In the genomic region with DNA sequence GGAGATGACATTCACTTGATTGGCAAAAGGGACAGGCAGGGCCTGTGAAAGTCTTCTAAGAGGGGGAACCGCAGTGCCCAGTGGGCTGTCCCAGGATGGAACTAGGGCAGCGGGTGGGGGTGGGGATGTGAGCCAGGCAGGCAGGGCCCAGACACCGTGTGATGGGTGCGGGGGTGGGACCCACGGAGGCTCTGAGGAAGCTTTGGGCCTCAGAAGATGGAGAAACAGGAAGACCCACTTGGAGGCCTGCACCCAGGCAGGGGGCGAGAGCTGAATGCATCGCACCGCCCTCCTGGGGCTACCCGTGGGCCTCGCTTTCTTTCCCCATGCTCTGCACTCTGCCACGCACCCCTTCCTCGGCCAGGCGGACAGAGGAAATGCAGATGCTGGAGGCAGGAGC, we compare ENCODE assay signal across 8 cellular contexts. TPM values are rescaled to one million over a fixed set of nuclear protein-coding genes. Genes with fewer than 3 reads are reported as not detected.
DNase-seq lines count a peak whose midpoint lies in the region; ATAC-seq and TF ChIP-seq lines count a peak whose summit lies in the region.

No MANE protein-coding gene starts in this region.

- no peaks in the 10 kb centered on the region for H3K27me3 Mint-ChIP-seq in CD4-positive, alpha-beta T cell
- H3K27me3 Mint-ChIP-seq in chondrocyte (ENCODE audit: low read depth): no peaks in the 10 kb centered on the region

- no peaks in the 10 kb centered on the region for H3K27me3 ChIP-seq in CD4-positive, alpha-beta T cell (ENCODE audit: control insufficient read depth, insufficient read depth, low read length)
- H3K27me3 ChIP-seq in parathyroid adenoma (ENCODE audit: control insufficient read depth, insufficient read depth, low read length): no peaks in the 10 kb centered on the region

- no peaks in the 10 kb centered on the region for H3K9me3 ChIP-seq in CD4-positive, alpha-beta T cell (ENCODE audit: control insufficient read depth, low read length)
- no peaks in the 10 kb centered on the region for H3K9me3 ChIP-seq in parathyroid adenoma (ENCODE audit: control insufficient read depth, low read length)

- H3K79me2 ChIP-seq in parathyroid adenoma: no peaks in the 10 kb centered on the region

- ATAC-seq in CD4-positive, alpha-beta T cell (ENCODE audit: poor library complexity): peak; percentile 24
- ATAC-seq in GM18861 (IDR thresholded peaks at IDR 0.05; ENCODE audit: unreplicated experiment): no peak

- H3K36me3 ChIP-seq in parathyroid adenoma (ENCODE audit: control insufficient read depth, insufficient read depth, low read length): no peaks in the 10 kb centered on the region

- peak overlapping the region; percentile 55 for H3K27ac Mint-ChIP-seq in CD4-positive, alpha-beta T cell
- H3K27ac Mint-ChIP-seq in chondrocyte (ENCODE audit: unreplicated experiment): no peak overlapping the region

- H3K4me3 ChIP-seq in parathyroid adenoma (ENCODE audit: low read depth, low read length): no peak overlapping the region

- CTCF ChIA-PET in CD4-positive, alpha-beta T cell (lab: Charles Lee): interaction anchor here (0.9 to 3.7 kb wide), 15 partner anchors 10 to 238 kb away, joined by 3 to 45 read pairs (median 4); partner anchors contain the start of genes ACAD9 and RAB7A

- intact Hi-C loops in CD4-positive, alpha-beta T cell (cut with DNase I, micrococcal nuclease): loop anchor here (1.0 to 2.0 kb wide), 5 partner anchors 62 to 229 kb away; no protein-coding TSS in a partner anchor

- peak overlapping the region; percentile 98 for H2AFZ ChIP-seq in parathyroid adenoma

- peak; percentile 41 for TF ChIP-seq CTCF in CD4-positive, alpha-beta T cell (IDR thresholded peaks at IDR 0.05)
- TF ChIP-seq CTCF in chondrocyte (IDR thresholded peaks at IDR 0.05) (no peak), parathyroid adenoma (IDR thresholded peaks at IDR 0.05) (no peak), GM13976 (IDR thresholded peaks at IDR 0.05; ENCODE audit: borderline replicate concordance, control extremely low read depth, extremely low read depth, insufficient read depth, missing control alignments) (no peak)

- peak in 1 of 10 experiments; percentile 6 for DNase-seq in CD4-positive, alpha-beta T cell
- DNase-seq in NOMO-1 treated with dmso at 0.1 percent for 144 hours (lab: John Stamatoyannopoulos, UW; ENCODE audit: unreplicated experiment) (peak; percentile 81), chondrocyte (ENCODE audit: low spot score) (no peak), cerebellar nuclear complex (lab: John Stamatoyannopoulos, UW) (no peak), GM13976 (ENCODE audit: low spot score) (no peak)
- no peak for DNase-seq in stimulated activated naive CD4-positive, alpha-beta T cell (lab: John Stamatoyannopoulos, UW)

- H3K36me3 Mint-ChIP-seq in CD4-positive, alpha-beta T cell (ENCODE audit: low read depth): no peaks in the 10 kb centered on the region
- H3K36me3 Mint-ChIP-seq in chondrocyte (ENCODE audit: low read depth): no peaks in the 10 kb centered on the region

- H3K4me1 Mint-ChIP-seq in CD4-positive, alpha-beta T cell (ENCODE audit: low read depth): peaks cover 14% of the 10 kb centered on the region
- H3K4me1 Mint-ChIP-seq in chondrocyte (ENCODE audit: low read depth): peaks cover 13% of the 10 kb centered on the region

- H3K9ac ChIP-seq in parathyroid adenoma: no peak overlapping the region

- peak overlapping the region; percentile 7 for H3K27ac ChIP-seq in CD4-positive, alpha-beta T cell (ENCODE audit: low read depth, low read length)
- H3K27ac ChIP-seq in parathyroid adenoma: peak overlapping the region; percentile 22

- H3K4me3 Mint-ChIP-seq in CD4-positive, alpha-beta T cell: peak overlapping the region; percentile 72
- H3K4me3 Mint-ChIP-seq in chondrocyte (ENCODE audit: unreplicated experiment): peak overlapping the region; percentile 72

- peaks cover 4% of the 10 kb centered on the region for H3K4me1 ChIP-seq in parathyroid adenoma

- POLR2A ChIA-PET in CD4-positive, alpha-beta T cell (lab: Charles Lee): interaction anchor here (0.7 to 5.0 kb wide), 7 partner anchors 33 to 229 kb away, joined by 3 to 37 read pairs (median 7); partner anchors contain the start of gene ACAD9

- H3K4me2 ChIP-seq in parathyroid adenoma (ENCODE audit: low read length): no peak overlapping the region

- no peaks in the 10 kb centered on the region for H3K9me3 Mint-ChIP-seq in CD4-positive, alpha-beta T cell
- no peaks in the 10 kb centered on the region for H3K9me3 Mint-ChIP-seq in chondrocyte (ENCODE audit: low read depth)

- in situ Hi-C loops in GM13976 (cut with MboI; ENCODE audit: low sequenced_read_pairs, unreplicated experiment): no loop called here

RNA-seq across cellular contexts. Expression of gene ACAD9, which starts 32.9 kb away (rescaled TPM):
- 10 to 100 TPM; 64.8 to 71.6 TPM for total RNA-seq in CD4-positive, alpha-beta T cell
- total RNA-seq in chondrocyte: 33.3 to 45.7 TPM (median 33.9 TPM) in 3 replicates
